ENCODE assay signal across 12 cellular contexts in genomic region chr20:35709269-35709668, GRCh38. TPM values are rescaled to one million over a fixed set of nuclear protein-coding genes. Genes with fewer than 3 reads are reported as not detected.
DNase-seq lines count a peak whose midpoint lies in the region; ATAC-seq and TF ChIP-seq lines count a peak whose summit lies in the region.
"Had no signal": no experiment of that assay in that cellular context is flagged by ENCODE, and none has a peak within 500 bp of the region (broad histone marks: within the 10 kb centered on the region; RNA-seq: fewer than 3 reads in every experiment).

No MANE protein-coding gene starts in this region.

- H3K36me3 Mint-ChIP-seq in CD4-positive, alpha-beta T cell (ENCODE audit: low read depth) = peaks cover 96% of the 10 kb centered on the region
- peaks cover 79% of the 10 kb centered on the region for H3K36me3 Mint-ChIP-seq in activated CD4-positive, alpha-beta memory T cell treated with anti-CD3 and anti-CD28 coated beads, Interleukin-2, amount 10 ng/mL, durations not matched to agents 7 days and 5 days (ENCODE audit: low read depth)

- no peaks in the 10 kb centered on the region for H3K9me2 ChIP-seq in GM23248 (ENCODE audit: insufficient read depth)

- DNase-seq in CD4-positive, alpha-beta T cell = no peak
- DNase-seq in GM23248 (no peak), mesenchymal stem cell (no peak), RPMI8226 (no peak), DMS114 treated with DMSO at 0.1 percent for 48 hours (lab: John Stamatoyannopoulos, UW; ENCODE audit: unreplicated experiment) (no peak)
- DNase-seq in activated CD4-positive, alpha-beta memory T cell treated with anti-CD3 and anti-CD28 coated beads, Interleukin-2, amount 10 ng/mL, durations not matched to agents 7 days and 5 days = no peak
- DNase-seq: adrenal gland; NCI-H2171 treated with DMSO at 0.1 percent for 48 hours; stimulated activated CD4-positive, alpha-beta T cell treated with anti-CD3 and anti-CD28 coated beads, Interleukin-12 subunit alpha, Interleukin-12 subunit beta, amount 100 ng/mL, for 4 hours; substantia nigra had no signal

- no peak for ATAC-seq in CD4-positive, alpha-beta T cell (ENCODE audit: poor library complexity)
- ATAC-seq in HG03095 (IDR thresholded peaks at IDR 0.05; ENCODE audit: unreplicated experiment) = no peak

- H3K4me2 ChIP-seq in GM23248 (ENCODE audit: unreplicated experiment) (no peak overlapping the region), mesenchymal stem cell (ENCODE audit: low read length, poor library complexity, severe bottlenecking) (no peak overlapping the region)

- no peaks in the 10 kb centered on the region for H3K9me3 Mint-ChIP-seq in CD4-positive, alpha-beta T cell
- H3K9me3 Mint-ChIP-seq in activated CD4-positive, alpha-beta memory T cell treated with anti-CD3 and anti-CD28 coated beads, Interleukin-2, amount 10 ng/mL, durations not matched to agents 7 days and 5 days = no peaks in the 10 kb centered on the region

- H3K9ac ChIP-seq in GM23248 = peak overlapping the region; percentile 29
- peak overlapping the region; percentile 41 for H3K9ac ChIP-seq in mesenchymal stem cell (ENCODE audit: low read length)
- H3K9ac ChIP-seq: parathyroid adenoma had no signal

- H3K27ac Mint-ChIP-seq in CD4-positive, alpha-beta T cell = peak overlapping the region; percentile 45
- peak overlapping the region; percentile 32 for H3K27ac Mint-ChIP-seq in activated CD4-positive, alpha-beta memory T cell treated with anti-CD3 and anti-CD28 coated beads, Interleukin-2, amount 10 ng/mL, durations not matched to agents 7 days and 5 days

- no peak overlapping the region for H2BK5ac ChIP-seq in mesenchymal stem cell (ENCODE audit: low read depth, low read length, poor library complexity, severe bottlenecking)

- in situ Hi-C loops in GM23248 (cut with MboI) = no loop called here

- H3F3A ChIP-seq in GM23248 (ENCODE audit: insufficient read depth) = peaks cover 90% of the 10 kb centered on the region

- H3K36me3 ChIP-seq in GM23248 (ENCODE audit: low read depth) = peaks cover 91% of the 10 kb centered on the region
- peaks cover 29 to 96% of the 10 kb centered on the region in 2 experiments for H3K36me3 ChIP-seq in mesenchymal stem cell (ENCODE audit: control insufficient read depth in 1 of 2, insufficient read depth in 2 of 2, low read depth in 1 of 2, low read length in 2 of 2)

- H2AK5ac ChIP-seq in mesenchymal stem cell (ENCODE audit: low read length, severe bottlenecking) = no peak overlapping the region

- H3K23ac ChIP-seq in mesenchymal stem cell (ENCODE audit: low read length in 2 of 2) = no peak overlapping the region

- H3K4ac ChIP-seq in mesenchymal stem cell (ENCODE audit: low read depth in 1 of 2, low read length in 2 of 2) = no peak overlapping the region

- H3K4me3 ChIP-seq in GM23248 = no peak overlapping the region
- no peak overlapping the region for H3K4me3 ChIP-seq in mesenchymal stem cell (ENCODE audit: insufficient read depth in 1 of 2, low read depth in 1 of 2, low read length in 2 of 2)
- H3K4me3 ChIP-seq: adrenal gland had no signal

- no peak overlapping the region for H2BK12ac ChIP-seq in mesenchymal stem cell (ENCODE audit: low read length in 2 of 2)

- H3K4me1 ChIP-seq in GM23248 (ENCODE audit: insufficient read depth) (peaks cover 24% of the 10 kb centered on the region), mesenchymal stem cell (ENCODE audit: control insufficient read depth, insufficient read depth, low read depth, low read length) (no peaks in the 10 kb centered on the region)

- peaks cover 2% of the 10 kb centered on the region for H3K79me1 ChIP-seq in mesenchymal stem cell (replicated peaks; ENCODE audit: low read length, poor library complexity, severe bottlenecking)

- intact Hi-C loops in CD4-positive, alpha-beta T cell (cut with DNase I, micrococcal nuclease) = no loop called here

- H3K27me3 Mint-ChIP-seq in CD4-positive, alpha-beta T cell = no peaks in the 10 kb centered on the region
- no peaks in the 10 kb centered on the region for H3K27me3 Mint-ChIP-seq in activated CD4-positive, alpha-beta memory T cell treated with anti-CD3 and anti-CD28 coated beads, Interleukin-2, amount 10 ng/mL, durations not matched to agents 7 days and 5 days

- peaks cover 9% of the 10 kb centered on the region for H4K20me1 ChIP-seq in GM23248 (ENCODE audit: insufficient read depth)

- H3K4me3 Mint-ChIP-seq in CD4-positive, alpha-beta T cell = no peak overlapping the region
- no peak overlapping the region for H3K4me3 Mint-ChIP-seq in activated CD4-positive, alpha-beta memory T cell treated with anti-CD3 and anti-CD28 coated beads, Interleukin-2, amount 10 ng/mL, durations not matched to agents 7 days and 5 days

- H3K14ac ChIP-seq in mesenchymal stem cell (ENCODE audit: low read length in 2 of 2) = no peak overlapping the region

- H2BK15ac ChIP-seq in mesenchymal stem cell (ENCODE audit: low read depth, poor library complexity, severe bottlenecking) = no peak overlapping the region

- 95 to 96% methylated on average over 1 of the region's 1 CpG for WGBS in GM23248 (ENCODE audit: low coverage in 1 of 2, low lambda C conversion rate in 2 of 2, missing lambda C conversion rate in 2 of 2), 2 experiments
- no CpG with 5 or more reads among the region's 1 CpG for WGBS in mesenchymal stem cell

- H2AFZ ChIP-seq in GM23248 (no peak overlapping the region), mesenchymal stem cell (ENCODE audit: low read depth, low read length) (no peak overlapping the region)
- H2AFZ ChIP-seq: parathyroid adenoma had no signal

- no peak overlapping the region for H3K27ac ChIP-seq in CD4-positive, alpha-beta T cell (ENCODE audit: low read depth, low read length)
- H3K27ac ChIP-seq in GM23248 (peak overlapping the region; percentile 37), mesenchymal stem cell (ENCODE audit: low read length, poor library complexity, severe bottlenecking) (peak overlapping the region; percentile 29)
- H3K27ac ChIP-seq: adrenal gland, parathyroid adenoma had no signal

- no peak for TF ChIP-seq CTCF in CD4-positive, alpha-beta T cell (IDR thresholded peaks at IDR 0.05)

- H3K27me3 ChIP-seq in CD4-positive, alpha-beta T cell (ENCODE audit: control insufficient read depth, insufficient read depth, low read length) = no peaks in the 10 kb centered on the region
- H3K27me3 ChIP-seq in GM23248 (replicated peaks; ENCODE audit: insufficient read depth) = no peaks in the 10 kb centered on the region
- no peaks in the 10 kb centered on the region for H3K27me3 ChIP-seq in mesenchymal stem cell (ENCODE audit: control insufficient read depth in 1 of 2, insufficient read depth in 1 of 2, low read length in 2 of 2)
- H3K27me3 ChIP-seq: adrenal gland had no signal

- POLR2A ChIA-PET in CD4-positive, alpha-beta T cell (lab: Charles Lee) = interaction anchor here (1.5 to 4.0 kb wide), 2 partner anchors 9 to 63 kb away, joined by 3 to 27 read pairs; partner anchors contain the start of genes NFS1, PHF20 and ROMO1
- POLR2A ChIA-PET in activated CD4-positive, alpha-beta memory T cell treated with anti-CD3 and anti-CD28 coated beads, Interleukin-2, amount 10 ng/mL, durations not matched to agents 7 days and 5 days (lab: Charles Lee) = interaction anchor here (3.0 to 23.9 kb wide), 3 partner anchors 7 to 27 kb away, joined by 21 to 503 read pairs (median 112); partner anchors contain the start of genes NFS1, RBM39 and ROMO1

- peaks cover 63% of the 10 kb centered on the region for H3K4me1 Mint-ChIP-seq in CD4-positive, alpha-beta T cell (ENCODE audit: low read depth)
- peaks cover 53% of the 10 kb centered on the region for H3K4me1 Mint-ChIP-seq in activated CD4-positive, alpha-beta memory T cell treated with anti-CD3 and anti-CD28 coated beads, Interleukin-2, amount 10 ng/mL, durations not matched to agents 7 days and 5 days

- CTCF ChIA-PET in CD4-positive, alpha-beta T cell (lab: Charles Lee) = interaction anchor here (0.9 to 1.1 kb wide), 3 partner anchors 10 to 245 kb away, joined by 3 read pairs; partner anchors contain the start of gene SCAND1
- CTCF ChIA-PET in activated CD4-positive, alpha-beta memory T cell treated with anti-CD3 and anti-CD28 coated beads, Interleukin-2, amount 10 ng/mL, durations not matched to agents 7 days and 5 days (lab: Charles Lee) = interaction anchor here (1.2 to 2.1 kb wide), 3 partner anchors 25 to 108 kb away, joined by 3 to 6 read pairs (median 3); no protein-coding TSS in a partner anchor

- H3K79me2 ChIP-seq in GM23248 (ENCODE audit: insufficient read depth) = peaks cover 98% of the 10 kb centered on the region

- no peak overlapping the region for H4K91ac ChIP-seq in mesenchymal stem cell (ENCODE audit: low read length)

- no peak overlapping the region for H4K8ac ChIP-seq in mesenchymal stem cell (ENCODE audit: low read length)

- no peak overlapping the region for H3K18ac ChIP-seq in mesenchymal stem cell (ENCODE audit: low read depth in 1 of 2, low read length in 2 of 2)

- no peaks in the 10 kb centered on the region for H3K9me3 ChIP-seq in CD4-positive, alpha-beta T cell (ENCODE audit: control insufficient read depth, low read length)
- H3K9me3 ChIP-seq in GM23248 (ENCODE audit: low read depth) (no peaks in the 10 kb centered on the region), mesenchymal stem cell (ENCODE audit: control insufficient read depth, low read length) (no peaks in the 10 kb centered on the region)
- H3K9me3 ChIP-seq: adrenal gland had no signal

- no peak overlapping the region for H2BK120ac ChIP-seq in mesenchymal stem cell (ENCODE audit: low read depth, low read length)

RNA-seq across cellular contexts. Expression of gene ROMO1, which starts 10.1 kb away (rescaled TPM):
- 10 to 100 TPM; 32.9 to 35.8 TPM for total RNA-seq in CD4-positive, alpha-beta T cell
- total RNA-seq in GM23248 (2014; rRNA removed; shearing (Covaris generic)) = 148 and 311 TPM in 2 replicates
- 525 and 543 TPM in 2 replicates for polyA plus RNA-seq in GM23248 (2016; fragmentation: Nextera tagmentation; extraction: Ambion mirVana)
- total RNA-seq in activated CD4-positive, alpha-beta memory T cell treated with anti-CD3 and anti-CD28 coated beads, Interleukin-2, amount 10 ng/mL, durations not matched to agents 7 days and 5 days = 100 to 1,000 TPM in 1 of 2 experiments, 10 to 100 TPM in 1; 98.4 to 114 TPM
- polyA plus RNA-seq in mesenchymal stem cell (2013, experiment 1 of 2) = 553 TPM
- polyA plus RNA-seq in mesenchymal stem cell (2013, experiment 2 of 2) = 561 TPM

RNA-seq across cellular contexts. Expression of gene NFS1, which starts 10.1 kb away (rescaled TPM):
- 10 to 100 TPM; 10.6 to 11.5 TPM for total RNA-seq in CD4-positive, alpha-beta T cell
- 35.8 and 56.9 TPM in 2 replicates for total RNA-seq in GM23248 (2014; rRNA removed; shearing (Covaris generic))
- 31.5 and 33.3 TPM in 2 replicates for polyA plus RNA-seq in GM23248 (2016; fragmentation: Nextera tagmentation; extraction: Ambion mirVana)
- 10 to 100 TPM; 28.3 to 30.8 TPM for total RNA-seq in activated CD4-positive, alpha-beta memory T cell treated with anti-CD3 and anti-CD28 coated beads, Interleukin-2, amount 10 ng/mL, durations not matched to agents 7 days and 5 days
- polyA plus RNA-seq in mesenchymal stem cell (2013, experiment 1 of 2) = 12.7 TPM
- polyA plus RNA-seq in mesenchymal stem cell (2013, experiment 2 of 2) = 13.6 TPM

RNA-seq across cellular contexts. Expression of gene RBM39, which starts 32.8 kb away (rescaled TPM):
- total RNA-seq in CD4-positive, alpha-beta T cell = 1,000 to 10,000 TPM; 1,057 to 1,091 TPM
- total RNA-seq in GM23248 (2014; rRNA removed; shearing (Covaris generic)) = 247 and 390 TPM in 2 replicates
- polyA plus RNA-seq in GM23248 (2016; fragmentation: Nextera tagmentation; extraction: Ambion mirVana) = 227 and 270 TPM in 2 replicates
- total RNA-seq in activated CD4-positive, alpha-beta memory T cell treated with anti-CD3 and anti-CD28 coated beads, Interleukin-2, amount 10 ng/mL, durations not matched to agents 7 days and 5 days = 100 to 1,000 TPM; 318 to 331 TPM
- 142 TPM for polyA plus RNA-seq in mesenchymal stem cell (2013, experiment 1 of 2)
- 138 TPM for polyA plus RNA-seq in mesenchymal stem cell (2013, experiment 2 of 2)

RNA-seq across cellular contexts. Expression of gene CPNE1, which starts 44.6 kb away (rescaled TPM):
- total RNA-seq in CD4-positive, alpha-beta T cell = 100 to 1,000 TPM; 146 to 153 TPM
- 172 and 205 TPM in 2 replicates for total RNA-seq in GM23248 (2014; rRNA removed; shearing (Covaris generic))
- polyA plus RNA-seq in GM23248 (2016; fragmentation: Nextera tagmentation; extraction: Ambion mirVana) = 166 and 178 TPM in 2 replicates
- total RNA-seq in activated CD4-positive, alpha-beta memory T cell treated with anti-CD3 and anti-CD28 coated beads, Interleukin-2, amount 10 ng/mL, durations not matched to agents 7 days and 5 days = 100 to 1,000 TPM; 239 to 243 TPM
- 94.1 TPM for polyA plus RNA-seq in mesenchymal stem cell (2013, experiment 1 of 2)
- 94.1 TPM for polyA plus RNA-seq in mesenchymal stem cell (2013, experiment 2 of 2)

RNA-seq across cellular contexts. Expression of gene RBM12, which starts 44.6 kb away (rescaled TPM):
- total RNA-seq in CD4-positive, alpha-beta T cell = 10 to 100 TPM; 91.7 to 95.2 TPM
- 31.7 and 36.0 TPM in 2 replicates for total RNA-seq in GM23248 (2014; rRNA removed; shearing (Covaris generic))
- polyA plus RNA-seq in GM23248 (2016; fragmentation: Nextera tagmentation; extraction: Ambion mirVana) = 18.1 and 18.5 TPM in 2 replicates
- total RNA-seq in activated CD4-positive, alpha-beta memory T cell treated with anti-CD3 and anti-CD28 coated beads, Interleukin-2, amount 10 ng/mL, durations not matched to agents 7 days and 5 days = 100 to 1,000 TPM; 115 to 116 TPM
- polyA plus RNA-seq in mesenchymal stem cell (2013, experiment 1 of 2) = 68.0 TPM
- 69.0 TPM for polyA plus RNA-seq in mesenchymal stem cell (2013, experiment 2 of 2)
